Comparison of ENCODE assay signal across 16 cellular contexts in genomic region chr20:9409981-9410380, GRCh38.
A peak's percentile ranks its signal among the peaks of the same experiment; 100 is the strongest.
DNase-seq lines count a peak whose midpoint lies in the region; FAIRE-seq and TF ChIP-seq lines count a peak whose summit lies in the region.
"Had no signal": no experiment of that assay in that cellular context is flagged by ENCODE, and none has a peak within 500 bp of the region (broad histone marks: within the 10 kb centered on the region; RNA-seq: fewer than 3 reads in every experiment).

No MANE protein-coding gene starts in this region.

- H3K36me3 ChIP-seq in bronchial epithelial cell (ENCODE audit: control insufficient read depth, insufficient read depth, low read length) (no peaks in the 10 kb centered on the region), mesenchymal stem cell (ENCODE audit: control insufficient read depth in 1 of 2, insufficient read depth in 2 of 2, low read depth in 1 of 2, low read length in 2 of 2) (peaks cover 0 to 15% of the 10 kb centered on the region in 2 experiments), spleen (no peaks in the 10 kb centered on the region), WERI-Rb-1 (no peaks in the 10 kb centered on the region)

- 13% methylated on average over 2 of the region's 2 CpGs for WGBS in mesenchymal stem cell
- WGBS in spleen, 5 donors, result 63 to 85% (median 79%) methylated on average over 2 of the region's 2 CpGs

- H3K4me1 ChIP-seq in mesenchymal stem cell (ENCODE audit: control insufficient read depth, insufficient read depth, low read depth, low read length), result peaks cover 5% of the 10 kb centered on the region
- H3K4me1 ChIP-seq in spleen, result no peaks in the 10 kb centered on the region
- H3K4me1 ChIP-seq: psoas muscle had no signal

- no peaks in the 10 kb centered on the region for H3K27me3 ChIP-seq in bronchial epithelial cell (ENCODE audit: control insufficient read depth, insufficient read depth, low read length)
- H3K27me3 ChIP-seq in mesenchymal stem cell (ENCODE audit: control insufficient read depth in 1 of 2, insufficient read depth in 1 of 2, low read length in 2 of 2), result no peaks in the 10 kb centered on the region
- H3K27me3 ChIP-seq in spleen (replicated peaks in 1 of 7), result no peaks in the 10 kb centered on the region
- no peaks in the 10 kb centered on the region for H3K27me3 ChIP-seq in WERI-Rb-1 (ENCODE audit: insufficient read depth, low read depth, severe bottlenecking)

- no peak overlapping the region for H3K4me2 ChIP-seq in mesenchymal stem cell (ENCODE audit: low read length, poor library complexity, severe bottlenecking)

- H3K9me3 ChIP-seq in mesenchymal stem cell (ENCODE audit: control insufficient read depth, low read length) (no peaks in the 10 kb centered on the region), spleen (no peaks in the 10 kb centered on the region), WERI-Rb-1 (ENCODE audit: severe bottlenecking) (no peaks in the 10 kb centered on the region)
- H3K9me3 ChIP-seq: psoas muscle had no signal

- peak overlapping the region in 1 of 2 experiments; percentile 36 for H3K14ac ChIP-seq in mesenchymal stem cell (ENCODE audit: low read length in 2 of 2)

- no peak overlapping the region for H2AFZ ChIP-seq in mesenchymal stem cell (ENCODE audit: low read depth, low read length)

- H2BK5ac ChIP-seq in mesenchymal stem cell (ENCODE audit: low read depth, low read length, poor library complexity, severe bottlenecking), result no peak overlapping the region

- no peak overlapping the region for H2BK15ac ChIP-seq in mesenchymal stem cell (ENCODE audit: low read depth, poor library complexity, severe bottlenecking)

- no peak overlapping the region for H2BK12ac ChIP-seq in mesenchymal stem cell (ENCODE audit: low read length in 2 of 2)

- no peak overlapping the region for H3K23ac ChIP-seq in mesenchymal stem cell (ENCODE audit: low read length in 2 of 2)

- H3K4ac ChIP-seq in mesenchymal stem cell (ENCODE audit: low read depth in 1 of 2, low read length in 2 of 2), result no peak overlapping the region

- DNase-seq in AG08396 (ENCODE audit: low spot score) (peak; percentile 74), HTR-8/SVneo (ENCODE audit: insufficient read length, low spot score) (peak; percentile 20), bronchial epithelial cell (ENCODE audit: low read depth) (peak; percentile 61), mesenchymal stem cell (peak; percentile 85), spleen (no peak), medulla oblongata (ENCODE audit: extremely low spot score) (no peak), WERI-Rb-1 (no peak), NCI-H345 treated with DMSO at 0.1 percent for 48 hours (lab: John Stamatoyannopoulos, UW; ENCODE audit: unreplicated experiment) (no peak)
- DNase-seq: activated naive CD4-positive, alpha-beta T cell treated with anti-CD3 and anti-CD28 coated beads, Interleukin-2, amount 10 ng/mL, durations not matched to agents 7 days and 5 days; erythroblast; NCI-H1417 treated with DMSO at 0.1 percent for 48 hours; NCI-H524; psoas muscle; stimulated activated CD4-positive, alpha-beta T cell treated with anti-CD3 and anti-CD28 coated beads, Interleukin-4, amount 100 ng/mL, for 4 hours; stimulated activated naive CD4-positive, alpha-beta T cell treated with Interleukin-2 at 50 U/mL for 16 hours had no signal

- no peaks in the 10 kb centered on the region for H3K79me1 ChIP-seq in mesenchymal stem cell (replicated peaks; ENCODE audit: low read length, poor library complexity, severe bottlenecking)

- H4K91ac ChIP-seq in mesenchymal stem cell (ENCODE audit: low read length), result no peak overlapping the region

- H2BK120ac ChIP-seq in mesenchymal stem cell (ENCODE audit: low read depth, low read length), result no peak overlapping the region

- no peak overlapping the region for H2AK5ac ChIP-seq in mesenchymal stem cell (ENCODE audit: low read length, severe bottlenecking)

- H4K8ac ChIP-seq in mesenchymal stem cell (ENCODE audit: low read length), result no peak overlapping the region

- H3K4me3 ChIP-seq in bronchial epithelial cell (ENCODE audit: low read depth, low read length) (no peak overlapping the region), mesenchymal stem cell (ENCODE audit: insufficient read depth in 1 of 2, low read depth in 1 of 2, low read length in 2 of 2) (no peak overlapping the region), spleen (no peak overlapping the region), WERI-Rb-1 (ENCODE audit: low read depth, low read length) (no peak overlapping the region)
- H3K4me3 ChIP-seq: psoas muscle had no signal

- TF ChIP-seq CTCF in bronchial epithelial cell (IDR thresholded peaks at IDR 0.05; ENCODE audit: insufficient read depth, low read length, severe bottlenecking), result no peak
- TF ChIP-seq CTCF in spleen (IDR thresholded peaks at IDR 0.05 in 8 of 11, conservative IDR thresholded peaks at IDR 0.05 in 3 of 11), result no peak
- TF ChIP-seq CTCF in WERI-Rb-1 (IDR thresholded peaks at IDR 0.05; ENCODE audit: low read depth, low read length), result no peak

- no peak for TF ChIP-seq POLR2A in spleen (IDR thresholded peaks at IDR 0.05)

- intact Hi-C loops in spleen (cut with DNase I; ENCODE audit: low total_unique reads), result loop anchor here (5.0 kb wide), 1 partner anchor 197 kb away; no protein-coding TSS in a partner anchor

- H3K27ac ChIP-seq in mesenchymal stem cell (ENCODE audit: low read length, poor library complexity, severe bottlenecking) (peak overlapping the region; percentile 53), spleen (no peak overlapping the region), WERI-Rb-1 (no peak overlapping the region)
- H3K27ac ChIP-seq: psoas muscle had no signal

- no peak overlapping the region for H3K18ac ChIP-seq in mesenchymal stem cell (ENCODE audit: low read depth in 1 of 2, low read length in 2 of 2)

- H3K9ac ChIP-seq in mesenchymal stem cell (ENCODE audit: low read length), result peak overlapping the region; percentile 37

- FAIRE-seq in HTR-8/SVneo (lab: Jason Lieb, UNC) (no peak), bronchial epithelial cell (lab: Jason Lieb, UNC) (no peak)
- FAIRE-seq: GM18507 had no signal

Comparison
In these comparisons a context has a peak if more than half of its experiments do, and no peak if none do; other contexts are left out.
1. DNase-seq: peak in AG08396 (single experiment), HTR-8/SVneo (single experiment), bronchial epithelial cell (single experiment) and mesenchymal stem cell (single experiment); none in spleen (single experiment), medulla oblongata (single experiment), WERI-Rb-1 (single experiment) and NCI-H345 treated with DMSO at 0.1 percent for 48 hours (single experiment).